In the genomic region with DNA sequence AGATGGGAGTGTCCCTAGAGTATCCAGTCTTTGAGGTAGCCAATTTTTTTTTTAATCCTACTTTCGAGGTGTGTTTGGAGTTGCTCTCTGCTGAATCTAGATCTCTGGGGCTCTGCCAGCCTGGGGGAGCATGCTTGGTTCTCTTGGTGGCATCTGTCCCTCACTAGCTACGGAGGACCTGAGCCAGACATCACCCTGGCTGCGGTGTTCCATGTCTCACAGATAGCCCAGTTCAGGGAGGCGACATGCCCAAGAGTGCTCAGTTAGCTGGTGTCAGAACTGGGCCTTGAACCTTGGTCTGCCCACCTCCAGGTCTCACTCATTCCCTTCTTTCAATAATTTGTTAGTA, we compare ENCODE assay signal across 1 cellular context.
A peak's percentile ranks its signal among the peaks of the same experiment; 100 is the strongest.
TF ChIP-seq lines count a peak whose summit lies in the region.

No MANE protein-coding gene starts in this region.

TF ChIP-seq in GM12878, 131 proteins besides CTCF, POLR2A, EP300 and RAD21:
- 0 out of 2 replicates have a peak, but pooled peaks have one; percentile 3 for TF ChIP-seq MLLT1 (IDR thresholded peaks at IDR 0.05)
- peak; percentile 70; the same call in 1 of the 2 replicates for TF ChIP-seq HDGF (IDR thresholded peaks at IDR 0.05)
- TF ChIP-seq RB1 (IDR thresholded peaks at IDR 0.05; ENCODE audit: borderline replicate concordance), result 0 out of 2 replicates have a peak, but pooled peaks have one; percentile 4
- TF ChIP-seq KLF5 (IDR thresholded peaks at IDR 0.05; ENCODE audit: partially characterized antibody), result no peak
